21 cellular contexts compared by ENCODE assay signal in the genomic region with DNA sequence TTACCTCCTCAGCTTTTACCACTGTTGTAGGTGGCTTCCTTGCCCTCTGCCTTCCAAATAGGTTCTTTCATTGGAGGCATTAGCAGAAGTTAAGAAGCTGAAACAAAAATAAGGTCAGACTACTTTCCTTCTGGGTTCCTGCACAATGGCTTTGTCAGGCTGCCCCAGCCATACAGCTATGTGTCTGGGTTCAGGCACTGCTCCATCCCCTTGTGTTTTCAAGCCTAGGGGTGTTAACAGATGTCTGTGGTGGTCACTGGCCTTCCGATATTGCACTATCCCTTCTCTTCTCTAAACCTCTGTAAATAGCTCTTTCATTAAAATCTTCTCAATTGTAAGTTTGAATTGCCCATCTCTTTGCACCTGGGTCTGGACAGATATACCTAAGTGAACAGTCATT.
DNase-seq lines count a peak whose midpoint lies in the region; ATAC-seq, FAIRE-seq and TF ChIP-seq lines count a peak whose summit lies in the region.
"Had no signal": no experiment of that assay in that cellular context is flagged by ENCODE, and none has a peak within 500 bp of the region (broad histone marks: within the 10 kb centered on the region; RNA-seq: fewer than 3 reads in every experiment).

No MANE protein-coding gene starts in this region.

- no peak overlapping the region for H3K27ac ChIP-seq in K562 (ENCODE audit: extremely low read depth, low read depth, low read length)
- H3K27ac ChIP-seq: BLaER1 had no signal

- no peak for ATAC-seq in left cardiac atrium
- peak; percentile 63; the same call in 2 of the 3 replicates for ATAC-seq in K562
- no peak for ATAC-seq in activated CD4-positive, alpha-beta T cell treated with anti-CD3 and anti-CD28 coated beads for 36 hours

- H2AFZ ChIP-seq in K562 (ENCODE audit: low read depth, low read length): no peak overlapping the region; the same call in 1 of the 2 replicates

- in situ Hi-C loops in K562 (cut with MboI): no loop called here

- no peak for FAIRE-seq in K562 (lab: Jason Lieb, UNC)
- FAIRE-seq: GM12891, GM19239 had no signal

- peak; percentile 55 for DNase-seq in cardiac septum (ENCODE audit: low spot score)
- no peak for DNase-seq in left cardiac atrium
- DNase-seq in K562 (ENCODE audit: extremely low read depth in 1 of 4, low spot score in 3 of 4): no peak
- no peak for DNase-seq in activated CD4-positive, alpha-beta T cell treated with anti-CD3 and anti-CD28 coated beads for 36 hours
- DNase-seq in DMS53 (lab: John Stamatoyannopoulos, UW): no peak
- DNase-seq: 8988T; ACHN; BE2C; C1 segment of cervical spinal cord; CD4-positive, alpha-beta memory T cell; CD4-positive, CD25-positive, alpha-beta regulatory T cell; CD8-positive, alpha-beta memory T cell; COR-L47; DMS 273 treated with DMSO at 0.1 percent for 48 hours; DMS153; DMS79 treated with DMSO at 0.1 percent for 48 hours; GF-D8 had no signal

- H3K9ac ChIP-seq in K562 (ENCODE audit: insufficient read depth in 1 of 2, low read depth in 2 of 2, low read length in 2 of 2): no peak overlapping the region
- H3K9ac ChIP-seq: BLaER1 had no signal

- TF ChIP-seq RAD21 in K562 (CRISPR knock-in tag; conservative IDR thresholded peaks at IDR 0.05 in 1 of 2, IDR thresholded peaks at IDR 0.05 in 1 of 2): no peak

- no peaks in the 10 kb centered on the region for H3K27me3 ChIP-seq in K562 (ENCODE audit: control insufficient read depth in 2 of 2, insufficient read depth in 2 of 2, low read length in 2 of 2)
- H3K27me3 ChIP-seq: BE2C, BLaER1 had no signal

- POLR2A ChIA-PET in K562 (lab: Yijun Ruan, JAX): no interaction called here
- POLR2A ChIA-PET in activated CD4-positive, alpha-beta T cell treated with anti-CD3 and anti-CD28 coated beads for 36 hours (lab: Charles Lee): no interaction called here

- H3K4me1 ChIP-seq in K562 (replicated peaks in 1 of 2; ENCODE audit: control insufficient read depth in 2 of 2, insufficient read depth in 2 of 2, low read length in 2 of 2): no peaks in the 10 kb centered on the region
- H3K4me1 ChIP-seq: BE2C, BLaER1 had no signal

- H3K4me2 ChIP-seq in K562 (ENCODE audit: insufficient read depth, low read length): no peak overlapping the region
- H3K4me2 ChIP-seq: BLaER1 had no signal

- no peaks in the 10 kb centered on the region for H3K36me3 Mint-ChIP-seq in activated CD4-positive, alpha-beta T cell treated with anti-CD3 and anti-CD28 coated beads for 36 hours (ENCODE audit: low read depth)
- H3K36me3 Mint-ChIP-seq: CD14-positive monocyte; CD4-positive, alpha-beta memory T cell; CD4-positive, CD25-positive, alpha-beta regulatory T cell; CD8-positive, alpha-beta memory T cell had no signal

- H3K9me1 ChIP-seq in K562 (ENCODE audit: control insufficient read depth, insufficient read depth, low read length): no peaks in the 10 kb centered on the region

- no peaks in the 10 kb centered on the region for H4K20me1 ChIP-seq in K562 (replicated peaks; ENCODE audit: control insufficient read depth, insufficient read depth, low read length)
- H4K20me1 ChIP-seq: BLaER1 had no signal

- no peak overlapping the region for H3K4me3 ChIP-seq in K562
- H3K4me3 ChIP-seq: BLaER1 had no signal

- no peak for TF ChIP-seq CTCF in K562 (IDR thresholded peaks at IDR 0.05 in 2 of 3, conservative IDR thresholded peaks at IDR 0.05 in 1 of 3; ENCODE audit: insufficient read depth in 2 of 3, low read depth in 1 of 3, low read length in 3 of 3)

- no peaks in the 10 kb centered on the region for H3K9me3 ChIP-seq in K562 (replicated peaks; ENCODE audit: control insufficient read depth, insufficient read depth, low read depth, low read length)
- H3K9me3 ChIP-seq: BE2C, BLaER1 had no signal

- WGBS in K562 (ENCODE audit: insufficient coverage, low coverage, missing lambda C conversion rate): 8% methylated on average over 1 of the region's 1 CpG

- no peaks in the 10 kb centered on the region for H3K4me1 Mint-ChIP-seq in activated CD4-positive, alpha-beta T cell treated with anti-CD3 and anti-CD28 coated beads for 36 hours
- H3K4me1 Mint-ChIP-seq: CD14-positive monocyte; CD4-positive, alpha-beta memory T cell; CD4-positive, CD25-positive, alpha-beta regulatory T cell; CD8-positive, alpha-beta memory T cell had no signal

- CTCF ChIA-PET in K562 (lab: Yijun Ruan, JAX; ENCODE audit: low intra/inter-chr PET ratio): no interaction called here
- CTCF ChIA-PET in activated CD4-positive, alpha-beta T cell treated with anti-CD3 and anti-CD28 coated beads for 36 hours (lab: Charles Lee): no interaction called here

- no peaks in the 10 kb centered on the region for H3K9me3 Mint-ChIP-seq in activated CD4-positive, alpha-beta T cell treated with anti-CD3 and anti-CD28 coated beads for 36 hours (ENCODE audit: low read depth)

- BruUV-seq in K562 (replicated peaks; lab: Mats Ljungman, UMichigan): no TSS peak

- H3K4me3 Mint-ChIP-seq in activated CD4-positive, alpha-beta T cell treated with anti-CD3 and anti-CD28 coated beads for 36 hours: no peak overlapping the region
- H3K4me3 Mint-ChIP-seq: CD14-positive monocyte; CD4-positive, alpha-beta memory T cell; CD4-positive, CD25-positive, alpha-beta regulatory T cell; CD8-positive, alpha-beta memory T cell had no signal

- H3K79me2 ChIP-seq in K562 (ENCODE audit: control insufficient read depth, insufficient read depth, low read length): no peaks in the 10 kb centered on the region

- TF ChIP-seq EP300 in K562 (IDR thresholded peaks at IDR 0.05; ENCODE audit: low read length): no peak

- TF ChIP-seq POLR2A in K562 (conservative IDR thresholded peaks at IDR 0.05): no peak

- no peaks in the 10 kb centered on the region for H3K27me3 Mint-ChIP-seq in activated CD4-positive, alpha-beta T cell treated with anti-CD3 and anti-CD28 coated beads for 36 hours
- H3K27me3 Mint-ChIP-seq: CD4-positive, alpha-beta memory T cell; CD4-positive, CD25-positive, alpha-beta regulatory T cell had no signal

- H3K27ac Mint-ChIP-seq in activated CD4-positive, alpha-beta T cell treated with anti-CD3 and anti-CD28 coated beads for 36 hours: no peak overlapping the region
- H3K27ac Mint-ChIP-seq: CD14-positive monocyte; CD4-positive, alpha-beta memory T cell; CD4-positive, CD25-positive, alpha-beta regulatory T cell; CD8-positive, alpha-beta memory T cell had no signal

- no peaks in the 10 kb centered on the region for H3K36me3 ChIP-seq in K562 (ENCODE audit: control insufficient read depth, insufficient read depth, low read length)
- H3K36me3 ChIP-seq: BE2C, BLaER1 had no signal

- intact Hi-C loops in cardiac septum (cut with DNase I): no loop called here
- intact Hi-C loops in left cardiac atrium (cut with DNase I): no loop called here
- intact Hi-C loops in K562 (cut with micrococcal nuclease): no loop called here
- intact Hi-C loops in activated CD4-positive, alpha-beta T cell treated with anti-CD3 and anti-CD28 coated beads for 36 hours (cut with DNase I, micrococcal nuclease): no loop called here

TF ChIP-seq in K562, 482 proteins besides CTCF, POLR2A, EP300 and RAD21 (continues in another document):
- TF ChIP-seq, protein P1, sequence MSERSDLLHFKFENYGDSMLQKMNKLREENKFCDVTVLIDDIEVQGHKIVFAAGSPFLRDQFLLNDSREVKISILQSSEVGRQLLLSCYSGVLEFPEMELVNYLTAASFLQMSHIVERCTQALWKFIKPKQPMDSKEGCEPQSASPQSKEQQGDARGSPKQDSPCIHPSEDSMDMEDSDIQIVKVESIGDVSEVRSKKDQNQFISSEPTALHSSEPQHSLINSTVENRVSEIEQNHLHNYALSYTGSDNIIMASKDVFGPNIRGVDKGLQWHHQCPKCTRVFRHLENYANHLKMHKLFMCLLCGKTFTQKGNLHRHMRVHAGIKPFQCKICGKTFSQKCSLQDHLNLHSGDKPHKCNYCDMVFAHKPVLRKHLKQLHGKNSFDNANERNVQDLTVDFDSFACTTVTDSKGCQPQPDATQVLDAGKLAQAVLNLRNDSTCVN (CRISPR knock-in tag; IDR thresholded peaks at IDR 0.05): no peak
- TF ChIP-seq ELF4 (CRISPR knock-in tag; IDR thresholded peaks at IDR 0.05): no peak
- no peak for TF ChIP-seq ARID2 (IDR thresholded peaks at IDR 0.05)
- no peak for TF ChIP-seq ARHGAP35 (IDR thresholded peaks at IDR 0.05; ENCODE audit: partially characterized antibody)
- TF ChIP-seq SMARCA4 (IDR thresholded peaks at IDR 0.05): no peak
- TF ChIP-seq L3MBTL2 (IDR thresholded peaks at IDR 0.05): no peak
- no peak for TF ChIP-seq GABPB1 (CRISPR knock-in tag; IDR thresholded peaks at IDR 0.05)
- TF ChIP-seq ZNF77 (CRISPR knock-in tag; IDR thresholded peaks at IDR 0.05): no peak
- no peak for TF ChIP-seq ETV6 (IDR thresholded peaks at IDR 0.05; ENCODE audit: borderline replicate concordance in 1 of 2, low read depth in 2 of 2, low read length in 1 of 2)
- no peak for TF ChIP-seq ETV6 (CRISPR knock-in tag; IDR thresholded peaks at IDR 0.05; ENCODE audit: borderline replicate concordance)
- TF ChIP-seq ZNF398 (CRISPR knock-in tag; IDR thresholded peaks at IDR 0.05): no peak
- TF ChIP-seq DIDO1 (tag; IDR thresholded peaks at IDR 0.05; ENCODE audit: low read depth): no peak
